ENCODE assay signal across 40 cellular contexts in the genomic region with DNA sequence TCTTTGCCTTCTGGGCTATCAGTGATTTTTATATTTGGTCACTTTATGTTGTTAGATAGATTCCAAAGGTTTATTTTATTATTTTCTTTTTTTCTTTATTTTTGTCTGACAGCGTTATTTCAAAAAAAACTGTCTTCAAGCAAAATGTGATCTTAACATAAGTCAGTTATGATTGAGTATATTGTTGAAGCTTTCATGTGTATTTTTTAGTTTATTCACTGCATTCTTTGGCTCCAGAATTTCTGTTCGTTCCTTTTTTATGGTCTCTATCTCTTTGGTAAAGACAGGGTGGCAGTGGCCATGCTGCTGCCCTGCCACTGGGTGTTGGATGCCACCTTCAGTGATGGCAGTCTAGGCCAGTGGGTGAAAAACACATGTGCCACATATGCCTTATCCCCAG. TPM values are rescaled to one million over a fixed set of nuclear protein-coding genes. Genes with fewer than 3 reads are reported as not detected.
"Had no signal": no experiment of that assay in that cellular context is flagged by ENCODE, and none has a peak within 500 bp of the region (broad histone marks: within the 10 kb centered on the region; RNA-seq: fewer than 3 reads in every experiment).

A gene with protein sequence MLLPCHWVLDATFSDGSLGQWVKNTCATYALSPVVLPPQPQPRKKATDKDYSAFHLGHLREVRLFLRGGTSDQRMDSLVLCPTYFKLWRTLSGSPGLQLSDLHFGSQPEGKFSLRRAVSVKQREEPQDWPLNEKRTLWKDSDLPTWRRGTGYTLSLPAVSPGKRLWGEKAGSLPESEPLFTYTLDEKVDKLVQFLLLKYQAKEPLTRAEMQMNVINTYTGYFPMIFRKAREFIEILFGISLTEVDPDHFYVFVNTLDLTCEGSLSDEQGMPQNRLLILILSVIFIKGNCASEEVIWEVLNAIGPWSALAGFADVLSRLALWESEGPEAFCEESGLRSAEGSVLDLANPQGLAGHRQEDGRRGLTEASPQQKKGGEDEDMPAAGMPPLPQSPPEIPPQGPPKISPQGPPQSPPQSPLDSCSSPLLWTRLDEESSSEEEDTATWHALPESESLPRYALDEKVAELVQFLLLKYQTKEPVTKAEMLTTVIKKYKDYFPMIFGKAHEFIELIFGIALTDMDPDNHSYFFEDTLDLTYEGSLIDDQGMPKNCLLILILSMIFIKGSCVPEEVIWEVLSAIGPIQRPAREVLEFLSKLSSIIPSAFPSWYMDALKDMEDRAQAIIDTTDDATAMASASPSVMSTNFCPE (plus strand): TSS at position 301 of the 400 bp plus-strand sequence. CDS start 0 bp downstream, at position 301.

- H3K4me1 ChIP-seq: adrenal gland, body of pancreas, breast epithelium had no signal

- FAIRE-seq: astrocyte, TTC549 had no signal

- H3K27me3 Mint-ChIP-seq: activated B cell treated with CpG ODN at 0.5 μM for 24 hours; activated CD4-positive, alpha-beta memory T cell treated with anti-CD3 and anti-CD28 coated beads for 36 hours; activated CD4-positive, alpha-beta T cell treated with anti-CD3 and anti-CD28 coated beads, Interleukin-2, amount 10 ng/mL, durations not matched to agents 24 days and 14 days; activated CD8-positive, alpha-beta T cell treated with anti-CD3 and anti-CD28 coated beads for 36 hours; activated naive CD8-positive, alpha-beta T cell treated with anti-CD3 and anti-CD28 coated beads for 36 hours; activated T-helper 17 cell treated with anti-CD3 and anti-CD28 coated beads, Interleukin-2, amount 50 U/mL, for 72 hours; central memory CD8-positive, alpha-beta T cell had no signal

- H3K36me3 Mint-ChIP-seq: activated CD4-positive, alpha-beta memory T cell treated with anti-CD3 and anti-CD28 coated beads for 36 hours; activated naive CD4-positive, alpha-beta T cell treated with anti-CD3 and anti-CD28 coated beads, Interleukin-2, amount 50 U/mL, for 72 hours; activated naive CD8-positive, alpha-beta T cell treated with anti-CD3 and anti-CD28 coated beads for 36 hours had no signal

- H3K36me3 ChIP-seq: adrenal gland, brain microvascular endothelial cell, breast epithelium had no signal

- H3K4me3 Mint-ChIP-seq: activated B cell treated with CpG ODN at 0.5 μM for 24 hours; activated CD4-positive, alpha-beta memory T cell treated with anti-CD3 and anti-CD28 coated beads for 36 hours; activated CD4-positive, alpha-beta T cell treated with anti-CD3 and anti-CD28 coated beads, Interleukin-2, amount 10 ng/mL, durations not matched to agents 24 days and 14 days; activated CD8-positive, alpha-beta T cell treated with anti-CD3 and anti-CD28 coated beads for 36 hours; activated naive CD4-positive, alpha-beta T cell treated with anti-CD3 and anti-CD28 coated beads for 36 hours; activated naive CD8-positive, alpha-beta T cell treated with anti-CD3 and anti-CD28 coated beads for 36 hours; activated T-cell treated with anti-CD3 and anti-CD28 coated beads, Interleukin-2, amount 50 U/mL, for 4 hours; activated T-cell treated with anti-CD3 and anti-CD28 coated beads, Interleukin-2, amount 50 U/mL, for 72 hours; activated T-helper 1 cell treated with anti-CD3 and anti-CD28 coated beads, Interleukin-12 subunit alpha, Interleukin-12 subunit beta, Interleukin-2, Interleukin-4 antibody, amounts not matched to agents 30 ng/mL and 10 ng/mL and 1 ng/mL, durations not matched to agents 14 hours and 24 hours and 36 hours; activated T-helper 17 cell treated with anti-CD3 and anti-CD28 coated beads, Interleukin-2, amount 50 U/mL, for 72 hours; central memory CD8-positive, alpha-beta T cell; T-helper 1 cell treated with Interleukin-12 subunit alpha and Interleukin-12 subunit beta and Interleukin-4 antibody, amounts not matched to agents 30 μg/mL and 1 μg/mL, for 36 hours; T-helper 2 cell treated with Interferon-gamma antibody and Interleukin-4, amounts not matched to agents 5 μg/mL and 100 μg/mL, for 36 hours had no signal

- H3K4me1 Mint-ChIP-seq: activated B cell treated with CpG ODN at 0.5 μM for 24 hours; activated CD4-positive, alpha-beta T cell treated with anti-CD3 and anti-CD28 coated beads, Interleukin-2, amount 10 ng/mL, durations not matched to agents 24 days and 14 days; activated naive CD8-positive, alpha-beta T cell treated with anti-CD3 and anti-CD28 coated beads for 36 hours; activated T-helper 17 cell treated with anti-CD3 and anti-CD28 coated beads, Interleukin-2, amount 50 U/mL, for 72 hours; central memory CD8-positive, alpha-beta T cell had no signal

- H3K27ac ChIP-seq: adrenal gland, body of pancreas, brain microvascular endothelial cell, breast epithelium, VCaP had no signal

- H3K9me3 ChIP-seq: adrenal gland, body of pancreas had no signal

- ATAC-seq: activated CD8-positive, alpha-beta T cell treated with anti-CD3 and anti-CD28 coated beads for 36 hours; activated naive CD4-positive, alpha-beta T cell treated with anti-CD3 and anti-CD28 coated beads, Interleukin-2, amount 50 U/mL, for 72 hours; activated T-cell treated with anti-CD3 and anti-CD28 coated beads, Interleukin-2, amount 50 U/mL, for 4 hours; activated T-cell treated with anti-CD3 and anti-CD28 coated beads, Interleukin-2, amount 50 U/mL, for 72 hours; activated T-helper 17 cell treated with anti-CD3 and anti-CD28 coated beads, Interleukin-2, amount 50 U/mL, for 72 hours; body of pancreas had no signal

- DNase-seq: activated B cell treated with CpG ODN at 0.5 μM for 24 hours; activated CD4-positive, alpha-beta memory T cell treated with anti-CD3 and anti-CD28 coated beads for 36 hours; activated CD4-positive, alpha-beta T cell treated with anti-CD3 and anti-CD28 coated beads for 4 hours; activated CD4-positive, alpha-beta T cell treated with anti-CD3 and anti-CD28 coated beads, Interleukin-2, amount 10 ng/mL, durations not matched to agents 24 days and 14 days; activated CD4-positive, alpha-beta T cell treated with anti-CD3 and anti-CD28 coated beads, Interleukin-2, amount 50 U/mL, for 1 hour; activated CD4-positive, alpha-beta T cell treated with anti-CD3 and anti-CD28 coated beads, Interleukin-2, amount 50 U/mL, for 4 hours; activated CD4-positive, CD25-positive, alpha-beta regulatory T cell treated with anti-CD3 and anti-CD28 coated beads, Interleukin-2, amount 50 U/mL, for 72 hours; activated CD8-positive, alpha-beta memory T cell treated with anti-CD3 and anti-CD28 coated beads, Interleukin-2, amount 50 U/mL, for 4 hours; activated CD8-positive, alpha-beta T cell treated with anti-CD3 and anti-CD28 coated beads for 36 hours; activated effector memory CD4-positive, alpha-beta T cell treated with anti-CD3 and anti-CD28 coated beads, Interleukin-2, amount 50 U/mL, for 16 hours; activated gamma-delta T cell treated with Interleukin-2 at 50 U/mL for 16 hours; activated naive CD4-positive, alpha-beta T cell; activated naive CD4-positive, alpha-beta T cell treated with anti-CD3 and anti-CD28 coated beads for 36 hours; activated naive CD4-positive, alpha-beta T cell treated with anti-CD3 and anti-CD28 coated beads, Interleukin-2, amount 50 U/mL, for 16 hours; activated naive CD8-positive, alpha-beta T cell treated with anti-CD3 and anti-CD28 coated beads for 36 hours; activated T-cell treated with anti-CD3 and anti-CD28 coated beads for 4 hours; activated T-cell treated with anti-CD3 and anti-CD28 coated beads, Interleukin-2, amount 50 U/mL, for 1 hour; activated T-cell treated with anti-CD3 and anti-CD28 coated beads, Interleukin-2, amount 50 U/mL, for 4 hours; activated T-cell treated with anti-CD3 and anti-CD28 coated beads, Interleukin-2, amount 50 U/mL, for 72 hours; adrenal gland; amniotic stem cell; aorta; body of pancreas; brain microvascular endothelial cell; caudate nucleus; cerebellar nuclear complex; T-helper 1 cell; T-helper 2 cell; T-helper 9 cell had no signal

- H3K9me3 Mint-ChIP-seq: activated CD4-positive, alpha-beta T cell treated with anti-CD3 and anti-CD28 coated beads, Interleukin-2, amount 10 ng/mL, durations not matched to agents 24 days and 14 days; activated CD8-positive, alpha-beta T cell treated with anti-CD3 and anti-CD28 coated beads for 36 hours; activated naive CD4-positive, alpha-beta T cell treated with anti-CD3 and anti-CD28 coated beads for 36 hours; activated T-helper 1 cell treated with anti-CD3 and anti-CD28 coated beads, Interleukin-12 subunit alpha, Interleukin-12 subunit beta, Interleukin-2, Interleukin-4 antibody, amounts not matched to agents 30 ng/mL and 10 ng/mL and 1 ng/mL, durations not matched to agents 14 hours and 24 hours and 36 hours; activated T-helper 17 cell treated with anti-CD3 and anti-CD28 coated beads, Interleukin-2, amount 50 U/mL, for 72 hours; T-helper 2 cell treated with Interferon-gamma antibody and Interleukin-4, amounts not matched to agents 5 μg/mL and 100 μg/mL, for 36 hours had no signal

- H3K27ac Mint-ChIP-seq: activated B cell treated with CpG ODN at 0.5 μM for 24 hours; activated CD4-positive, alpha-beta memory T cell treated with anti-CD3 and anti-CD28 coated beads for 36 hours; activated CD4-positive, alpha-beta T cell treated with anti-CD3 and anti-CD28 coated beads, Interleukin-2, amount 10 ng/mL, durations not matched to agents 24 days and 14 days; activated CD8-positive, alpha-beta T cell treated with anti-CD3 and anti-CD28 coated beads for 36 hours; activated naive CD4-positive, alpha-beta T cell treated with anti-CD3 and anti-CD28 coated beads for 36 hours; activated naive CD4-positive, alpha-beta T cell treated with anti-CD3 and anti-CD28 coated beads, Interleukin-2, amount 50 U/mL, for 72 hours; activated naive CD8-positive, alpha-beta T cell treated with anti-CD3 and anti-CD28 coated beads for 36 hours; activated T-cell treated with anti-CD3 and anti-CD28 coated beads, Interleukin-2, amount 50 U/mL, for 72 hours; activated T-helper 1 cell treated with anti-CD3 and anti-CD28 coated beads, Interleukin-12 subunit alpha, Interleukin-12 subunit beta, Interleukin-2, Interleukin-4 antibody, amounts not matched to agents 30 ng/mL and 10 ng/mL and 1 ng/mL, durations not matched to agents 14 hours and 24 hours and 36 hours; activated T-helper 17 cell treated with anti-CD3 and anti-CD28 coated beads, Interleukin-2, amount 50 U/mL, for 72 hours; T-helper 1 cell treated with Interleukin-12 subunit alpha and Interleukin-12 subunit beta and Interleukin-4 antibody, amounts not matched to agents 30 μg/mL and 1 μg/mL, for 36 hours; T-helper 2 cell treated with Interferon-gamma antibody and Interleukin-4, amounts not matched to agents 5 μg/mL and 100 μg/mL, for 36 hours had no signal

- H3K4me3 ChIP-seq: adrenal gland, body of pancreas, breast epithelium had no signal

- H3K27me3 ChIP-seq: adrenal gland, body of pancreas, brain microvascular endothelial cell had no signal

RNA-seq across cellular contexts. Expression of the gene that starts here (rescaled TPM):
- total RNA-seq: activated B cell treated with CpG ODN at 0.5 μM for 24 hours; activated CD4-positive, alpha-beta memory T cell treated with anti-CD3 and anti-CD28 coated beads for 36 hours; activated CD4-positive, alpha-beta T cell treated with anti-CD3 and anti-CD28 coated beads, Interleukin-2, amount 10 ng/mL, durations not matched to agents 24 days and 14 days; activated CD8-positive, alpha-beta memory T cell treated with anti-CD3 and anti-CD28 coated beads for 36 hours; activated CD8-positive, alpha-beta T cell treated with anti-CD3 and anti-CD28 coated beads for 36 hours; activated naive CD4-positive, alpha-beta T cell treated with anti-CD3 and anti-CD28 coated beads for 36 hours; activated naive CD4-positive, alpha-beta T cell treated with anti-CD3 and anti-CD28 coated beads, Interleukin-2, amount 50 U/mL, for 72 hours; activated naive CD8-positive, alpha-beta T cell treated with anti-CD3 and anti-CD28 coated beads for 36 hours; activated T-cell treated with anti-CD3 and anti-CD28 coated beads, Interleukin-2, amount 50 U/mL, for 4 hours; activated T-cell treated with anti-CD3 and anti-CD28 coated beads, Interleukin-2, amount 50 U/mL, for 72 hours; activated T-helper 1 cell treated with anti-CD3 and anti-CD28 coated beads, Interleukin-12 subunit alpha, Interleukin-12 subunit beta, Interleukin-2, Interleukin-4 antibody, amounts not matched to agents 30 ng/mL and 10 ng/mL and 1 ng/mL, durations not matched to agents 14 hours and 24 hours and 36 hours; activated T-helper 17 cell treated with anti-CD3 and anti-CD28 coated beads, Interleukin-2, amount 50 U/mL, for 72 hours; adrenal gland; astrocyte; body of pancreas had no signal
